Comparison of ENCODE assay signal across 7 cellular contexts in the genomic region with DNA sequence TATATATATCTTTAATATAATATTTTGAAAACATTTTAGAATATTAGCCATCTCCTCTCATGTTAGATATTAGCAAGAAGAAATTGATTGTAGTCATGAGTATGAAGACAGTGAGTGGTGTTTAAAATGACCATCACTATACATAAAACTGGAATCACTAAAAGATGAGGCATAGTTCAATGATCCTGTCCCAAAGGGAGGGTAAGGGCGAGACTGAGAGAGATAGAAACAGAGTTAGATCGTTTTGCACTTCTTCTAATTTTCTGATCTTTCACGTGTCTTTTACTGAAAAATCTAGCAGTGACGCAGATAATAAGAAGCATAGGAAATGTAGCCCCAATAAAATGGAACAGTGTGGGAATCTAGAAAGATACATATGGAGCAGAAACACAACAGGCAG.
"Had no signal": no experiment of that assay in that cellular context is flagged by ENCODE, and none has a peak within 500 bp of the region (broad histone marks: within the 10 kb centered on the region; RNA-seq: fewer than 3 reads in every experiment).

No MANE protein-coding gene starts in this region.

- FAIRE-seq: HepG2, HTR-8/SVneo had no signal

- H3K27ac ChIP-seq: HL-60, KMS-11 had no signal

- H3K4me2 ChIP-seq: KMS-11 had no signal

- DNase-seq: IMR-90, KBM-7, KG1 had no signal

- ATAC-seq: HepG2 had no signal

- H3K9ac ChIP-seq: KMS-11 had no signal
